ENCODE assay signal across 8 cellular contexts in the genomic region with DNA sequence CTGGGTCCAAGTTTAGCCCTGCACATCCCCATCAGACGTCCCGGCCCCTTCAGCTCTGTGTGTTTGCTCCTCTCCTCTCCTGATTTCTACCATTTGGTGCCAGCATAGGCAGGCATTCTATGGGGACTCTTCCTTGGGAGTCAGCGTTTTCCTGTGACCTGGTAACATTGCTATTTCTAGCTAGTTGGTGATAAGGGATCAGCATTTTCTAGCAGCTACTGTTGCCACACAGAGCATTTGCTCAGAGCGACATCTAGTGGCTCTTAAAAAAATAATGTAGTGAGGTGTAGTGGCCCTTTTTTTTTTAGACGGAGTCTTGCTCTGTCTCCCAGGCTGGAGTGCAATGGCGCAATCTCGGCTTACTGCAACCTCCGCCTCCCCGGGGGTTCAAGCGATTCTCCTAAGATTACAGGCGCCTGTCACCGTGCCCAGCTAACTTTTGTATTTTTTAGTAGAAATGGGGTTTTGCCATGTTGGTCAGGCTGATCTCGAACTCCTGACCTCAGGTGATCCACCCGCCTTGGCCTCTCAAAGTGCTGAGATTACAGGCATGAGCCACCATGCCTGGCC. TPM values are rescaled to one million over a fixed set of nuclear protein-coding genes. Genes with fewer than 3 reads are reported as not detected.
A peak's percentile ranks its signal among the peaks of the same experiment; 100 is the strongest.
DNase-seq lines count a peak whose midpoint lies in the region; ATAC-seq, FAIRE-seq and TF ChIP-seq lines count a peak whose summit lies in the region.
"Not testable (repeated sequence)": the region's sequence is repeated elsewhere in the genome, so short reads cannot be mapped to it uniquely, and the experiment has no call there.

No MANE protein-coding gene starts in this region.

- TF ChIP-seq CTCF in AG09309 (IDR thresholded peaks at IDR 0.05; ENCODE audit: control insufficient read depth, insufficient read depth, low read depth, low read length, missing control alignments) (peak; percentile 58), K562 (IDR thresholded peaks at IDR 0.05 in 2 of 3, conservative IDR thresholded peaks at IDR 0.05 in 1 of 3; ENCODE audit: insufficient read depth in 2 of 3, low read depth in 1 of 3, low read length in 3 of 3) (peak; percentile 66 to 84 (median 69))

- peak overlapping the region; percentile 87 for H2AFZ ChIP-seq in K562 (ENCODE audit: low read depth, low read length)

- H3K79me2 ChIP-seq in K562 (ENCODE audit: control insufficient read depth, insufficient read depth, low read length): not testable (repeated sequence)

- DNase-seq in AG09309 (ENCODE audit: low read depth) (peak; percentile 87), NCI-H2107 treated with DMSO at 0.1 percent for 48 hours (lab: John Stamatoyannopoulos, UW; ENCODE audit: unreplicated experiment) (peak; percentile 58), SKM-1 treated with dmso at 0.1 percent for 144 hours (lab: John Stamatoyannopoulos, UW; ENCODE audit: unreplicated experiment) (peak; percentile 84), K562 (ENCODE audit: extremely low read depth in 1 of 4, low spot score in 3 of 4) (peak; percentile 50 to 89 (median 67)), left ventricle myocardium superior (peak; percentile 41), pons (ENCODE audit: low spot score) (peak; percentile 77)

- ATAC-seq in GM18502 (IDR thresholded peaks at IDR 0.05; ENCODE audit: poor library complexity, unreplicated experiment): peak; percentile 68
- peak; percentile 70 for ATAC-seq in HG03175 (IDR thresholded peaks at IDR 0.05; ENCODE audit: unreplicated experiment)
- ATAC-seq in K562: peak; percentile 96
- peak; percentile 94 for ATAC-seq in left ventricle myocardium superior

- H3K27me3 ChIP-seq in K562 (ENCODE audit: control insufficient read depth in 2 of 2, insufficient read depth in 2 of 2, low read length in 2 of 2): peaks cover 0 to 12% of the 10 kb centered on the region in 2 experiments; a peak in 4 of 5 replicates

- H3K27ac ChIP-seq in K562 (ENCODE audit: extremely low read depth, low read depth, low read length): not testable (repeated sequence)

- H3K9me1 ChIP-seq in K562 (ENCODE audit: control insufficient read depth, insufficient read depth, low read length): not testable (repeated sequence)

- H4K20me1 ChIP-seq in K562 (replicated peaks; ENCODE audit: control insufficient read depth, insufficient read depth, low read length): not testable (repeated sequence)

- CTCF ChIA-PET in K562 (lab: Yijun Ruan, JAX; ENCODE audit: low intra/inter-chr PET ratio): not testable (repeated sequence)

- H3K9me3 ChIP-seq in K562 (replicated peaks; ENCODE audit: control insufficient read depth, insufficient read depth, low read depth, low read length): not testable (repeated sequence)

- not testable (repeated sequence) for TF ChIP-seq POLR2A in K562 (conservative IDR thresholded peaks at IDR 0.05)

- peak; percentile 74 to 81 for TF ChIP-seq RAD21 in K562 (CRISPR knock-in tag; conservative IDR thresholded peaks at IDR 0.05 in 1 of 2, IDR thresholded peaks at IDR 0.05 in 1 of 2)

- TF ChIP-seq EP300 in K562 (IDR thresholded peaks at IDR 0.05; ENCODE audit: low read length): not testable (repeated sequence)

- POLR2A ChIA-PET in K562 (lab: Yijun Ruan, JAX): interaction anchor here (1.4 kb wide), 1 partner anchor 9 kb away, joined by 4 read pairs; no protein-coding TSS in a partner anchor

- peak overlapping the region; percentile 43; the same call in 1 of the 2 replicates for H3K4me2 ChIP-seq in K562 (ENCODE audit: insufficient read depth, low read length)

- not testable (repeated sequence) for H3K4me3 ChIP-seq in AG09309 (ENCODE audit: control insufficient read depth, low read depth, low read length); K562

- not testable (repeated sequence) for H3K9ac ChIP-seq in K562 (ENCODE audit: insufficient read depth in 1 of 2, low read depth in 2 of 2, low read length in 2 of 2)

- in situ Hi-C loops in K562 (cut with MboI): loop anchor here (5.0 kb wide), 1 partner anchor 271 kb away; no protein-coding TSS in a partner anchor

- 17% methylated on average over 14 of the region's 14 CpGs for WGBS in K562 (ENCODE audit: insufficient coverage, low coverage, missing lambda C conversion rate)

- FAIRE-seq in K562 (lab: Jason Lieb, UNC): peak; percentile 95

- not testable (repeated sequence) for BruUV-seq in K562 (replicated peaks; lab: Mats Ljungman, UMichigan)

- H3K36me3 ChIP-seq in K562 (ENCODE audit: control insufficient read depth, insufficient read depth, low read length): not testable (repeated sequence)

- intact Hi-C loops in K562 (cut with micrococcal nuclease): loop anchor here (1.0 to 5.0 kb wide), 2 partner anchors 126 to 194 kb away; a partner anchor contains a TSS
- intact Hi-C loops in left ventricle myocardium superior (cut with micrococcal nuclease): not testable (repeated sequence)

- not testable (repeated sequence) for H3K4me1 ChIP-seq in K562 (replicated peaks in 1 of 2; ENCODE audit: control insufficient read depth in 2 of 2, insufficient read depth in 2 of 2, low read length in 2 of 2)

TF ChIP-seq in K562, 482 proteins besides CTCF, POLR2A, EP300 and RAD21 (continues in another document):
- TF ChIP-seq LCOR (CRISPR knock-in tag; IDR thresholded peaks at IDR 0.05): peak; percentile 48; the same call in 1 of the 2 replicates
- TF ChIP-seq, protein P1, sequence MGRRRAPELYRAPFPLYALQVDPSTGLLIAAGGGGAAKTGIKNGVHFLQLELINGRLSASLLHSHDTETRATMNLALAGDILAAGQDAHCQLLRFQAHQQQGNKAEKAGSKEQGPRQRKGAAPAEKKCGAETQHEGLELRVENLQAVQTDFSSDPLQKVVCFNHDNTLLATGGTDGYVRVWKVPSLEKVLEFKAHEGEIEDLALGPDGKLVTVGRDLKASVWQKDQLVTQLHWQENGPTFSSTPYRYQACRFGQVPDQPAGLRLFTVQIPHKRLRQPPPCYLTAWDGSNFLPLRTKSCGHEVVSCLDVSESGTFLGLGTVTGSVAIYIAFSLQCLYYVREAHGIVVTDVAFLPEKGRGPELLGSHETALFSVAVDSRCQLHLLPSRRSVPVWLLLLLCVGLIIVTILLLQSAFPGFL (CRISPR knock-in tag; IDR thresholded peaks at IDR 0.05): 0 out of 2 replicates have a peak, but pooled peaks have one; percentile 81
- 0 out of 4 replicates have a peak, but pooled peaks of 1 of the 2 experiments have one; percentile 34 for TF ChIP-seq ARNT (IDR thresholded peaks at IDR 0.05)
- peak; percentile 92 for TF ChIP-seq ZNF384 (IDR thresholded peaks at IDR 0.05; ENCODE audit: low read depth, low read length)
- TF ChIP-seq CEBPB (tag; IDR thresholded peaks at IDR 0.05): peak; percentile 93
- peak; percentile 69 for TF ChIP-seq C11orf30 (IDR thresholded peaks at IDR 0.05; ENCODE audit: low read depth)
- peak; percentile 39; the same call in 1 of the 2 replicates for TF ChIP-seq KLF16 (IDR thresholded peaks at IDR 0.05)
- 0 out of 4 replicates have a peak, but pooled peaks of 1 of the 2 experiments have one; percentile 18 for TF ChIP-seq MAZ (CRISPR knock-in tag; conservative IDR thresholded peaks at IDR 0.05 in 1 of 2, IDR thresholded peaks at IDR 0.05 in 1 of 2)
- peak; percentile 50; the same call in 1 of the 2 replicates for TF ChIP-seq SOX6 (IDR thresholded peaks at IDR 0.05)
- TF ChIP-seq, protein P2, sequence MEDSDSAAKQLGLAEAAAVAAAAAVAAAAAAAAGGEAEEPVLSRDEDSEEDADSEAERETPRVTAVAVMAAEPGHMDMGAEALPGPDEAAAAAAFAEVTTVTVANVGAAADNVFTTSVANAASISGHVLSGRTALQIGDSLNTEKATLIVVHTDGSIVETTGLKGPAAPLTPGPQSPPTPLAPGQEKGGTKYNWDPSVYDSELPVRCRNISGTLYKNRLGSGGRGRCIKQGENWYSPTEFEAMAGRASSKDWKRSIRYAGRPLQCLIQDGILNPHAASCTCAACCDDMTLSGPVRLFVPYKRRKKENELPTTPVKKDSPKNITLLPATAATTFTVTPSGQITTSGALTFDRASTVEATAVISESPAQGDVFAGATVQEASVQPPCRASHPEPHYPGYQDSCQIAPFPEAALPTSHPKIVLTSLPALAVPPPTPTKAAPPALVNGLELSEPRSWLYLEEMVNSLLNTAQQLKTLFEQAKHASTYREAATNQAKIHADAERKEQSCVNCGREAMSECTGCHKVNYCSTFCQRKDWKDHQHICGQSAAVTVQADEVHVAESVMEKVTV (CRISPR knock-in tag; IDR thresholded peaks at IDR 0.05): peak; percentile 32; the same call in 1 of the 2 replicates
- TF ChIP-seq RB1 (IDR thresholded peaks at IDR 0.05; ENCODE audit: low read depth): 0 out of 2 replicates have a peak, but pooled peaks have one; percentile 42
- TF ChIP-seq JUND (IDR thresholded peaks at IDR 0.05; ENCODE audit: borderline replicate concordance, low read depth, low read length): peak; percentile 15; the same call in 1 of the 2 replicates
- not testable (repeated sequence) for TF ChIP-seq JUND (tag; IDR thresholded peaks at IDR 0.05; ENCODE audit: borderline replicate concordance, low read depth, low read length)
- peak; percentile 47; the same call in 1 of the 2 replicates for TF ChIP-seq NFE2 (IDR thresholded peaks at IDR 0.05; ENCODE audit: low read depth)
- TF ChIP-seq ETV1 (tag; conservative IDR thresholded peaks at IDR 0.05; ENCODE audit: low read depth): 0 out of 2 replicates have a peak, but pooled peaks have one; percentile 11
- TF ChIP-seq MAFG (tag; conservative IDR thresholded peaks at IDR 0.05): peak; percentile 69
- peak; percentile 46 for TF ChIP-seq ATF7 (IDR thresholded peaks at IDR 0.05)
- peak; percentile 66 for TF ChIP-seq SMC3 (conservative IDR thresholded peaks at IDR 0.05; ENCODE audit: insufficient read depth, low read depth, low read length)

RNA-seq across cellular contexts. Expression of a gene that starts 54.0 kb away (rescaled TPM):
- not detected in 2 replicates for total RNA-seq in K562 (2011; cell fraction: chromatin; rRNA removed; ENCODE audit: low replicate concordance)
- not detected in 2 replicates for total RNA-seq in K562 (2011; cell fraction: nucleolus; rRNA removed)
- total RNA-seq in K562 (2011; cell fraction: nucleoplasm; rRNA removed): not detected in 2 replicates
- total RNA-seq in K562 (2014; rRNA removed): not detected in 2 replicates
- not detected in 2 replicates for total RNA-seq in K562 (2014; rRNA removed; fragmentation: Illumina TruSeq; extraction: Trizol)
- total RNA-seq in K562 (2015; rRNA removed; fragmentation: Illumina TruSeq; extraction: Trizol): not detected in 2 replicates
- not detected in 2 replicates for total RNA-seq in K562 (2021)
- polyA plus RNA-seq in K562 (2011; rRNA removed): not detected in 2 replicates
- not detected in 2 replicates for polyA plus RNA-seq in K562 (2011; cell fraction: cytosol; rRNA removed)
- 0.04 TPM in 1 of 2 replicates, not detected in the other for polyA plus RNA-seq in K562 (2011; cell fraction: nucleus; rRNA removed)
- polyA plus RNA-seq in K562 (2012): not detected in 2 replicates
- not detected in 2 replicates for polyA plus RNA-seq in K562 (2014; fragmentation: Illumina TruSeq; extraction: Trizol)
- not detected for polyA plus RNA-seq in K562 (2014; fragmentation: Nextera tagmentation; extraction: Ambion mirVana)
- polyA plus RNA-seq in K562 (2014; rRNA removed): not detected in 2 replicates
- polyA minus RNA-seq in K562 (2011; rRNA and poly(A)+ RNA removed): not detected in 2 replicates
- not detected in 2 replicates for polyA minus RNA-seq in K562 (2011; cell fraction: cytosol; rRNA and poly(A)+ RNA removed)
- polyA minus RNA-seq in K562 (2011; cell fraction: nucleus; rRNA and poly(A)+ RNA removed): not detected in 2 replicates
- total RNA-seq in left ventricle myocardium superior: not detected
